ENCODE assay signal across 11 cellular contexts in genomic region chr3:63791974-63792373, GRCh38. TPM values are rescaled to one million over a fixed set of nuclear protein-coding genes. Genes with fewer than 3 reads are reported as not detected.
DNase-seq lines count a peak whose midpoint lies in the region; ATAC-seq, FAIRE-seq and TF ChIP-seq lines count a peak whose summit lies in the region.
"Had no signal": no experiment of that assay in that cellular context is flagged by ENCODE, and none has a peak within 500 bp of the region (broad histone marks: within the 10 kb centered on the region; RNA-seq: fewer than 3 reads in every experiment).

No MANE protein-coding gene starts in this region.

- DNase-seq in BE2C: no peak
- DNase-seq in HTR-8/SVneo (ENCODE audit: insufficient read length, low spot score): peak; percentile 29
- DNase-seq in astrocyte of the hippocampus (ENCODE audit: low read depth, low spot score): peak; percentile 67
- no peak for DNase-seq in left lung
- no peak for DNase-seq in SJCRH30
- DNase-seq: SW 1271 had no signal

- no peak overlapping the region for H3K4me3 ChIP-seq in BE2C (ENCODE audit: low read depth, low read length)
- no peak overlapping the region for H3K4me3 ChIP-seq in left lung
- H3K4me3 ChIP-seq in SJCRH30: no peak overlapping the region
- H3K4me3 ChIP-seq: lung had no signal

- peak; percentile 41 for ATAC-seq in left lung
- no peak for ATAC-seq in HG03045 (IDR thresholded peaks at IDR 0.05; ENCODE audit: unreplicated experiment)
- ATAC-seq in HG02642 (IDR thresholded peaks at IDR 0.05; ENCODE audit: poor library complexity, unreplicated experiment): no peak
- no peak for ATAC-seq in GM21515 (IDR thresholded peaks at IDR 0.05; ENCODE audit: unreplicated experiment)

- H3K36me3 ChIP-seq in BE2C (no peaks in the 10 kb centered on the region), left lung (no peaks in the 10 kb centered on the region), SJCRH30 (no peaks in the 10 kb centered on the region)

- intact Hi-C loops in left lung (cut with DNase I): no loop called here

- peak; percentile 82 for FAIRE-seq in HTR-8/SVneo (lab: Jason Lieb, UNC)

- peak; percentile 50 for TF ChIP-seq CTCF in BE2C (IDR thresholded peaks at IDR 0.05; ENCODE audit: low read depth, low read length)
- TF ChIP-seq CTCF in left lung (IDR thresholded peaks at IDR 0.05): no peak

- H3K4me1 ChIP-seq in BE2C (no peaks in the 10 kb centered on the region), left lung (no peaks in the 10 kb centered on the region), SJCRH30 (no peaks in the 10 kb centered on the region)

- H3K9me3 ChIP-seq in BE2C (no peaks in the 10 kb centered on the region), left lung (no peaks in the 10 kb centered on the region), SJCRH30 (replicated peaks) (no peaks in the 10 kb centered on the region)

- H3K27ac ChIP-seq in left lung: no peak overlapping the region
- H3K27ac ChIP-seq in SJCRH30: no peak overlapping the region

- no peaks in the 10 kb centered on the region for H3K27me3 ChIP-seq in BE2C
- H3K27me3 ChIP-seq in left lung: no peaks in the 10 kb centered on the region
- no peaks in the 10 kb centered on the region for H3K27me3 ChIP-seq in SJCRH30

RNA-seq across cellular contexts. Expression of gene C3orf49, which starts 27.1 kb away (rescaled TPM):
- polyA plus RNA-seq in BE2C (2012; ENCODE audit: insufficient read depth, insufficient read length, low read depth): not detected
- total RNA-seq in left lung: not detected
- total RNA-seq in SJCRH30 (2014; rRNA removed; shearing (Covaris generic)): not detected in 2 replicates
- total RNA-seq: lung had no signal
- polyA plus RNA-seq: adipose tissue, lung had no signal

Comparison
In these comparisons a context has a peak if more than half of its experiments do, and no peak if none do; other contexts are left out.
1. DNase-seq: peak in HTR-8/SVneo (single experiment) and astrocyte of the hippocampus (single experiment); none in BE2C (single experiment), left lung (0 of 2) and SJCRH30 (0 of 2).